8 cellular contexts compared by ENCODE assay signal in genomic region chr20:44885392-44886275, GRCh38. TPM values are rescaled to one million over a fixed set of nuclear protein-coding genes. Genes with fewer than 3 reads are reported as not detected.
A peak's percentile ranks its signal among the peaks of the same experiment; 100 is the strongest.
DNase-seq lines count a peak whose midpoint lies in the region; ATAC-seq and TF ChIP-seq lines count a peak whose summit lies in the region.

TSS of gene YWHAB (plus strand) at chr20:44885705. CDS start at chr20:44901534, 15,829 bp downstream.

- H4K8ac ChIP-seq in trophoblast cell (ENCODE audit: low read depth, low read length), result peak within 1 kb of the TSS; percentile 94

- peak; percentile 94 for ATAC-seq in HG02759 (IDR thresholded peaks at IDR 0.05; ENCODE audit: unreplicated experiment)
- ATAC-seq in activated naive CD8-positive, alpha-beta T cell treated with anti-CD3 and anti-CD28 coated beads, Interleukin-2, amount 50 U/mL, for 24 hours, result peak; percentile 98

- H3K23ac ChIP-seq in trophoblast cell (ENCODE audit: low read length), result no peak within 1 kb of the TSS

- H2BK120ac ChIP-seq in trophoblast cell (ENCODE audit: insufficient read depth, low read length, poor library complexity), result peak within 1 kb of the TSS; percentile 95

- peaks cover 15% of the 10 kb centered on the region for H3K79me2 ChIP-seq in trophoblast cell (ENCODE audit: control insufficient read depth, insufficient read depth, low read length, poor library complexity)

- no CpG with 5 or more reads among the region's 89 CpGs for WGBS in trophoblast cell (ENCODE audit: extremely low coverage, insufficient coverage, insufficient read length)
- 1% methylated on average over 75 of the region's 89 CpGs; no CpG with 5 or more reads in 1 of the 2 donors for WGBS in transverse colon (ENCODE audit: low coverage in 1 of 2), 2 donors

- peaks cover 9% of the 10 kb centered on the region for H3K4me1 ChIP-seq in cardiac muscle cell (ENCODE audit: low read depth)
- H3K4me1 ChIP-seq in trophoblast cell (ENCODE audit: control insufficient read depth in 1 of 2, insufficient read depth in 2 of 2, low read length in 2 of 2), result peaks cover 8 to 10% of the 10 kb centered on the region in 2 experiments
- peaks cover 14 to 51% (median 46%) of the 10 kb centered on the region in 4 donors for H3K4me1 ChIP-seq in transverse colon

- H3K14ac ChIP-seq in trophoblast cell (ENCODE audit: low read length), result peak within 1 kb of the TSS; percentile 98

- TF ChIP-seq EP300 in transverse colon (IDR thresholded peaks at IDR 0.05; ENCODE audit: low read depth), result no peak

- peaks cover 26% of the 10 kb centered on the region for H3K36me3 Mint-ChIP-seq in activated naive CD8-positive, alpha-beta T cell treated with anti-CD3 and anti-CD28 coated beads, Interleukin-2, amount 50 U/mL, for 24 hours (ENCODE audit: low read depth)

- peak within 1 kb of the TSS; percentile 74 for H3K4me3 ChIP-seq in cardiac muscle cell
- H3K4me3 ChIP-seq in trophoblast cell (ENCODE audit: low read depth, low read length), result peak within 1 kb of the TSS; percentile 87
- H3K4me3 ChIP-seq in transverse colon, result peak within 1 kb of the TSS; percentile 84 to 100 (median 96)

- peak; percentile 90 for TF ChIP-seq POLR2A in transverse colon (IDR thresholded peaks at IDR 0.05)

- H3K36me3 ChIP-seq in cardiac muscle cell (no peaks in the 10 kb centered on the region), trophoblast cell (ENCODE audit: control insufficient read depth in 1 of 2, insufficient read depth in 2 of 2, low read length in 2 of 2) (no peaks in the 10 kb centered on the region), transverse colon (no peaks in the 10 kb centered on the region)

- H3K27me3 Mint-ChIP-seq in activated naive CD8-positive, alpha-beta T cell treated with anti-CD3 and anti-CD28 coated beads, Interleukin-2, amount 50 U/mL, for 24 hours, result no peaks in the 10 kb centered on the region

- peak; percentile 18; the same call in 1 of the 3 replicates for TF ChIP-seq CTCF in GM12872 (IDR thresholded peaks at IDR 0.05; ENCODE audit: insufficient read depth, low read depth, low read length)
- TF ChIP-seq CTCF in cardiac muscle cell (IDR thresholded peaks at IDR 0.05; ENCODE audit: low read depth, low read length), result no peak
- TF ChIP-seq CTCF in transverse colon (IDR thresholded peaks at IDR 0.05), result peak; percentile 26 to 69 (median 27)

- no peaks in the 10 kb centered on the region for H3K27me3 ChIP-seq in cardiac muscle cell
- no peaks in the 10 kb centered on the region for H3K27me3 ChIP-seq in trophoblast cell (ENCODE audit: insufficient read depth, low read length)
- no peaks in the 10 kb centered on the region for H3K27me3 ChIP-seq in transverse colon

- peak within 1 kb of the TSS; percentile 80 for H2BK5ac ChIP-seq in trophoblast cell (ENCODE audit: low read depth, low read length, poor library complexity)

- no peaks in the 10 kb centered on the region for H3K9me3 ChIP-seq in cardiac muscle cell (ENCODE audit: low read depth)
- no peaks in the 10 kb centered on the region for H3K9me3 ChIP-seq in trophoblast cell (ENCODE audit: insufficient read depth, low read depth, low read length)
- no peaks in the 10 kb centered on the region for H3K9me3 ChIP-seq in transverse colon

- H2AK5ac ChIP-seq in trophoblast cell (ENCODE audit: low read length), result peak within 1 kb of the TSS; percentile 42

- H3K4me1 Mint-ChIP-seq in activated naive CD8-positive, alpha-beta T cell treated with anti-CD3 and anti-CD28 coated beads, Interleukin-2, amount 50 U/mL, for 24 hours, result peaks cover 58% of the 10 kb centered on the region

- H3K9ac ChIP-seq in trophoblast cell (ENCODE audit: low read length), result peak within 1 kb of the TSS; percentile 90

- peak within 1 kb of the TSS; percentile 100 for H3K4ac ChIP-seq in trophoblast cell (ENCODE audit: low read depth, low read length)

- peak within 1 kb of the TSS; percentile 99 for H4K12ac ChIP-seq in trophoblast cell (ENCODE audit: low read depth, low read length)

- H3K18ac ChIP-seq in trophoblast cell (ENCODE audit: low read length), result peak within 1 kb of the TSS; percentile 99

- peak within 1 kb of the TSS; percentile 99 for H4K91ac ChIP-seq in trophoblast cell (ENCODE audit: low read depth, low read length)

- H3K79me1 ChIP-seq in trophoblast cell (ENCODE audit: low read length), result peaks cover 13% of the 10 kb centered on the region

- H2BK12ac ChIP-seq in trophoblast cell (ENCODE audit: low read length), result no peak within 1 kb of the TSS

- DNase-seq in NCI-H1417 treated with DMSO at 0.1 percent for 48 hours (lab: John Stamatoyannopoulos, UW) (peak; percentile 95), SW480 (ENCODE audit: low spot score) (peak; percentile 99), cardiac muscle cell (ENCODE audit: low read depth in 1 of 2, low spot score in 1 of 2) (peak; percentile 99), trophoblast cell (peak; percentile 98 to 99), transverse colon (peak; percentile 99)
- peak; percentile 99 for DNase-seq in activated naive CD8-positive, alpha-beta T cell treated with anti-CD3 and anti-CD28 coated beads, Interleukin-2, amount 50 U/mL, for 24 hours

- peak within 1 kb of the TSS; percentile 96 for H3K27ac ChIP-seq in cardiac muscle cell
- H3K27ac ChIP-seq in trophoblast cell (ENCODE audit: low read depth, low read length), result peak within 1 kb of the TSS; percentile 89
- H3K27ac ChIP-seq in transverse colon, result peak within 1 kb of the TSS; percentile 97 to 100 (median 98)

- H3K27ac Mint-ChIP-seq in activated naive CD8-positive, alpha-beta T cell treated with anti-CD3 and anti-CD28 coated beads, Interleukin-2, amount 50 U/mL, for 24 hours, result peak within 1 kb of the TSS; percentile 93

- intact Hi-C loops in transverse colon (cut with DNase I; ENCODE audit: low total_unique reads), result no loop called here

- in situ Hi-C loops in transverse colon (cut with MboI; ENCODE audit: low pct_ligation_motif_present in 1 of 4, low pct_unique_long_range_greater_than_20kb in 1 of 4, low sequenced_read_pairs in 3 of 4), result no loop called here

- peak within 1 kb of the TSS; percentile 94 for H2AFZ ChIP-seq in trophoblast cell (ENCODE audit: insufficient read depth, low read length, poor library complexity)

- no peaks in the 10 kb centered on the region for H3K9me3 Mint-ChIP-seq in activated naive CD8-positive, alpha-beta T cell treated with anti-CD3 and anti-CD28 coated beads, Interleukin-2, amount 50 U/mL, for 24 hours

- H3K4me3 Mint-ChIP-seq in activated naive CD8-positive, alpha-beta T cell treated with anti-CD3 and anti-CD28 coated beads, Interleukin-2, amount 50 U/mL, for 24 hours, result peak within 1 kb of the TSS; percentile 95

- H3K4me2 ChIP-seq in trophoblast cell (ENCODE audit: low read length), result peak within 1 kb of the TSS; percentile 84

RNA-seq across cellular contexts. Expression of gene YWHAB, which starts in this region (rescaled TPM):
- total RNA-seq in cardiac muscle cell (66.0 and 66.8 TPM in 2 replicates), transverse colon (100 to 1,000 TPM in 2 of 4 donors, 10 to 100 TPM in 2; 73.2 to 170 (median 117) TPM)
- 167 and 242 TPM in 2 replicates for polyA plus RNA-seq in cardiac muscle cell
- 218 and 228 TPM in 2 replicates for polyA plus RNA-seq in trophoblast cell (2013)

Comparison
In these comparisons a context has a peak if more than half of its experiments do, and no peak if none do; other contexts are left out.
1. Peak in every context shown above with its lines: DNase-seq, ATAC-seq, H3K4me3 ChIP-seq and H3K27ac ChIP-seq.